1 cellular context compared by ENCODE assay signal in the genomic region with DNA sequence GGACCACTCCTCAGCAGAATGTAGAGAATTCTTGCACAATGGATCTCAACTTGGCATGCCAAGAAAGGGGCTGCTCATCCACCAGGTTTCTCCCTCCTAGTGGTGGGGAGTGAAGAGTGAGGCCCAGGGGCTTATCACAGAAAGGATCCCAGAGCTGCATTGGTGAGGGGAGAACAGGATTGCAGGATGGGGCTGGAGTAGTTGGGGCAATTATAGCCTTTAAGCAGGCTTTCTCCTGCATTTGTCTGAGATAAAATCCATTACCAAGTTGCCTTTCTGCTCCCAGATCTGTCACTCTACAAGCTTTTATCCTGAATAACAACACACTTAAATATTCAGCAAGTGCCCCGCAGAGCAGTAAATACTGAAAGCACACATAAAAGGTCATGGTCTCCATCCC.
TF ChIP-seq lines count a peak whose summit lies in the region.

No MANE protein-coding gene starts in this region.

TF ChIP-seq in GM23338, 12 proteins besides CTCF, POLR2A, EP300 and RAD21 (continued from another document):
- TF ChIP-seq, protein P1, sequence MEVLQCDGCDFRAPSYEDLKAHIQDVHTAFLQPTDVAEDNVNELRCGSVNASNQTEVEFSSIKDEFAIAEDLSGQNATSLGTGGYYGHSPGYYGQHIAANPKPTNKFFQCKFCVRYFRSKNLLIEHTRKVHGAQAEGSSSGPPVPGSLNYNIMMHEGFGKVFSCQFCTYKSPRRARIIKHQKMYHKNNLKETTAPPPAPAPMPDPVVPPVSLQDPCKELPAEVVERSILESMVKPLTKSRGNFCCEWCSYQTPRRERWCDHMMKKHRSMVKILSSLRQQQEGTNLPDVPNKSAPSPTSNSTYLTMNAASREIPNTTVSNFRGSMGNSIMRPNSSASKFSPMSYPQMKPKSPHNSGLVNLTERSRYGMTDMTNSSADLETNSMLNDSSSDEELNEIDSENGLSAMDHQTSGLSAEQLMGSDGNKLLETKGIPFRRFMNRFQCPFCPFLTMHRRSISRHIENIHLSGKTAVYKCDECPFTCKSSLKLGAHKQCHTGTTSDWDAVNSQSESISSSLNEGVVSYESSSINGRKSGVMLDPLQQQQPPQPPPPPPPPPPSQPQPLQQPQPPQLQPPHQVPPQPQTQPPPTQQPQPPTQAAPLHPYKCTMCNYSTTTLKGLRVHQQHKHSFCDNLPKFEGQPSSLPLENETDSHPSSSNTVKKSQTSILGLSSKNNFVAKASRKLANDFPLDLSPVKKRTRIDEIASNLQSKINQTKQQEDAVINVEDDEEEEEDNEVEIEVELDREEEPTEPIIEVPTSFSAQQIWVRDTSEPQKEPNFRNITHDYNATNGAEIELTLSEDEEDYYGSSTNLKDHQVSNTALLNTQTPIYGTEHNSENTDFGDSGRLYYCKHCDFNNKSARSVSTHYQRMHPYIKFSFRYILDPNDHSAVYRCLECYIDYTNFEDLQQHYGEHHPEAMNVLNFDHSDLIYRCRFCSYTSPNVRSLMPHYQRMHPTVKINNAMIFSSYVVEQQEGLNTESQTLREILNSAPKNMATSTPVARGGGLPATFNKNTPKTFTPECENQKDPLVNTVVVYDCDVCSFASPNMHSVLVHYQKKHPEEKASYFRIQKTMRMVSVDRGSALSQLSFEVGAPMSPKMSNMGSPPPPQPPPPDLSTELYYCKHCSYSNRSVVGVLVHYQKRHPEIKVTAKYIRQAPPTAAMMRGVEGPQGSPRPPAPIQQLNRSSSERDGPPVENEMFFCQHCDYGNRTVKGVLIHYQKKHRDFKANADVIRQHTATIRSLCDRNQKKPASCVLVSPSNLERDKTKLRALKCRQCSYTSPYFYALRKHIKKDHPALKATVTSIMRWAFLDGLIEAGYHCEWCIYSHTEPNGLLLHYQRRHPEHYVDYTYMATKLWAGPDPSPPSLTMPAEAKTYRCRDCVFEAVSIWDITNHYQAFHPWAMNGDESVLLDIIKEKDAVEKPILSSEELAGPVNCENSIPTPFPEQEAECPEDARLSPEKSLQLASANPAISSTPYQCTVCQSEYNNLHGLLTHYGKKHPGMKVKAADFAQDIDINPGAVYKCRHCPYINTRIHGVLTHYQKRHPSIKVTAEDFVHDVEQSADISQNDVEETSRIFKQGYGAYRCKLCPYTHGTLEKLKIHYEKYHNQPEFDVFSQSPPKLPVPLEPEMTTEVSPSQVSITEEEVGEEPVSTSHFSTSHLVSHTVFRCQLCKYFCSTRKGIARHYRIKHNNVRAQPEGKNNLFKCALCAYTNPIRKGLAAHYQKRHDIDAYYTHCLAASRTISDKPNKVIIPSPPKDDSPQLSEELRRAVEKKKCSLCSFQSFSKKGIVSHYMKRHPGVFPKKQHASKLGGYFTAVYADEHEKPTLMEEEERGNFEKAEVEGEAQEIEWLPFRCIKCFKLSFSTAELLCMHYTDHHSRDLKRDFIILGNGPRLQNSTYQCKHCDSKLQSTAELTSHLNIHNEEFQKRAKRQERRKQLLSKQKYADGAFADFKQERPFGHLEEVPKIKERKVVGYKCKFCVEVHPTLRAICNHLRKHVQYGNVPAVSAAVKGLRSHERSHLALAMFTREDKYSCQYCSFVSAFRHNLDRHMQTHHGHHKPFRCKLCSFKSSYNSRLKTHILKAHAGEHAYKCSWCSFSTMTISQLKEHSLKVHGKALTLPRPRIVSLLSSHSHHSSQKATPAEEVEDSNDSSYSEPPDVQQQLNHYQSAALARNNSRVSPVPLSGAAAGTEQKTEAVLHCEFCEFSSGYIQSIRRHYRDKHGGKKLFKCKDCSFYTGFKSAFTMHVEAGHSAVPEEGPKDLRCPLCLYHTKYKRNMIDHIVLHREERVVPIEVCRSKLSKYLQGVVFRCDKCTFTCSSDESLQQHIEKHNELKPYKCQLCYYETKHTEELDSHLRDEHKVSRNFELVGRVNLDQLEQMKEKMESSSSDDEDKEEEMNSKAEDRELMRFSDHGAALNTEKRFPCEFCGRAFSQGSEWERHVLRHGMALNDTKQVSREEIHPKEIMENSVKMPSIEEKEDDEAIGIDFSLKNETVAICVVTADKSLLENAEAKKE (CRISPR knock-in tag; IDR thresholded peaks at IDR 0.05) = no peak
- TF ChIP-seq ZNF114 (CRISPR knock-in tag; IDR thresholded peaks at IDR 0.05) (no peak), ZNF331 (CRISPR knock-in tag; IDR thresholded peaks at IDR 0.05; ENCODE audit: low read depth) (no peak), NANOG (IDR thresholded peaks at IDR 0.05; ENCODE audit: borderline replicate concordance) (no peak)
- TF ChIP-seq, protein P2, sequence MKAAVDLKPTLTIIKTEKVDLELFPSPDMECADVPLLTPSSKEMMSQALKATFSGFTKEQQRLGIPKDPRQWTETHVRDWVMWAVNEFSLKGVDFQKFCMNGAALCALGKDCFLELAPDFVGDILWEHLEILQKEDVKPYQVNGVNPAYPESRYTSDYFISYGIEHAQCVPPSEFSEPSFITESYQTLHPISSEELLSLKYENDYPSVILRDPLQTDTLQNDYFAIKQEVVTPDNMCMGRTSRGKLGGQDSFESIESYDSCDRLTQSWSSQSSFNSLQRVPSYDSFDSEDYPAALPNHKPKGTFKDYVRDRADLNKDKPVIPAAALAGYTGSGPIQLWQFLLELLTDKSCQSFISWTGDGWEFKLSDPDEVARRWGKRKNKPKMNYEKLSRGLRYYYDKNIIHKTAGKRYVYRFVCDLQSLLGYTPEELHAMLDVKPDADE (IDR thresholded peaks at IDR 0.05) = no peak
TF ChIP-seq in GM23338: peak in this region for 0.
